18 cellular contexts compared by ENCODE assay signal in genomic region chr12:132472386-132472785, GRCh38. TPM values are rescaled to one million over a fixed set of nuclear protein-coding genes. Genes with fewer than 3 reads are reported as not detected.
DNase-seq lines count a peak whose midpoint lies in the region; ATAC-seq and TF ChIP-seq lines count a peak whose summit lies in the region.
"Had no signal": no experiment of that assay in that cellular context is flagged by ENCODE, and none has a peak within 500 bp of the region (broad histone marks: within the 10 kb centered on the region; RNA-seq: fewer than 3 reads in every experiment).

No MANE protein-coding gene starts in this region.

- H3K4me3 Mint-ChIP-seq in effector memory CD8-positive, alpha-beta T cell, result peak overlapping the region; percentile 65 to 71
- H3K4me3 Mint-ChIP-seq in stimulated activated memory B cell treated with anti-CD40 and anti-IgM and Interleukin-4, amounts not matched to agents 10 μg/mL and 1 μg/mL and 100 μg/mL, for 72 hours, result no peak overlapping the region
- H3K4me3 Mint-ChIP-seq in MCF 10A (ENCODE audit: unreplicated experiment), result no peak overlapping the region
- H3K4me3 Mint-ChIP-seq: brain had no signal

- H3K9me3 ChIP-seq in heart right ventricle, result no peaks in the 10 kb centered on the region
- H3K9me3 ChIP-seq in MG63, result no peaks in the 10 kb centered on the region

- ATAC-seq in Right ventricle myocardium superior (ENCODE audit: poor library complexity) (no peak), heart right ventricle (no peak)
- no peak for ATAC-seq in effector memory CD8-positive, alpha-beta T cell (replicated peaks)
- ATAC-seq in stimulated activated memory B cell treated with anti-CD40 and anti-IgM and Interleukin-4, amounts not matched to agents 10 μg/mL and 1 μg/mL and 100 μg/mL, for 72 hours, result no peak
- ATAC-seq: left colon had no signal

- H3K27me3 ChIP-seq in heart right ventricle (peaks cover 0 to 19% (median 10%) of the 10 kb centered on the region in 7 donors), MG63 (no peaks in the 10 kb centered on the region)

- no TSS peak for BruUV-seq in MCF 10A (replicated peaks; lab: Mats Ljungman, UMichigan)

- intact Hi-C loops in Right ventricle myocardium superior (cut with DNase I) (no loop called here), heart right ventricle (cut with DNase I) (no loop called here), MCF 10A (cut with micrococcal nuclease) (no loop called here)

- H3K36me3 Mint-ChIP-seq in effector memory CD8-positive, alpha-beta T cell (ENCODE audit: insufficient read depth), result peaks cover 36% of the 10 kb centered on the region
- H3K36me3 Mint-ChIP-seq in stimulated activated memory B cell treated with anti-CD40 and anti-IgM and Interleukin-4, amounts not matched to agents 10 μg/mL and 1 μg/mL and 100 μg/mL, for 72 hours, result no peaks in the 10 kb centered on the region
- no peaks in the 10 kb centered on the region for H3K36me3 Mint-ChIP-seq in MCF 10A (ENCODE audit: insufficient read depth, unreplicated experiment)

- POLR2A ChIA-PET in MCF 10A (lab: Yijun Ruan, JAX), result no interaction called here

- CTCF ChIA-PET in MCF 10A (lab: Yijun Ruan, JAX), result no interaction called here

- no peak overlapping the region for H3K27ac ChIP-seq in heart right ventricle

- H3K27me3 Mint-ChIP-seq in effector memory CD8-positive, alpha-beta T cell, result peaks cover 0 to 10% of the 10 kb centered on the region in 2 donors
- H3K27me3 Mint-ChIP-seq in stimulated activated memory B cell treated with anti-CD40 and anti-IgM and Interleukin-4, amounts not matched to agents 10 μg/mL and 1 μg/mL and 100 μg/mL, for 72 hours, result no peaks in the 10 kb centered on the region
- H3K27me3 Mint-ChIP-seq in MCF 10A (ENCODE audit: insufficient read depth, unreplicated experiment), result peaks cover 14% of the 10 kb centered on the region

- peak overlapping the region in 1 of 2 donors; percentile 66 for H3K27ac Mint-ChIP-seq in effector memory CD8-positive, alpha-beta T cell
- peak overlapping the region; percentile 85 for H3K27ac Mint-ChIP-seq in stimulated activated memory B cell treated with anti-CD40 and anti-IgM and Interleukin-4, amounts not matched to agents 10 μg/mL and 1 μg/mL and 100 μg/mL, for 72 hours
- H3K27ac Mint-ChIP-seq in MCF 10A (ENCODE audit: low read depth, unreplicated experiment), result no peak overlapping the region
- H3K27ac Mint-ChIP-seq: brain had no signal

- H3K36me3 ChIP-seq in heart right ventricle (no peaks in the 10 kb centered on the region), MG63 (peaks cover 7% of the 10 kb centered on the region)

- TF ChIP-seq CTCF in heart right ventricle (IDR thresholded peaks at IDR 0.05) (no peak), MCF 10A (IDR thresholded peaks at IDR 0.05; ENCODE audit: unreplicated experiment) (no peak)

- peaks cover 0 to 11% (median 0%) of the 10 kb centered on the region in 9 donors for H3K4me1 ChIP-seq in heart right ventricle

- H3K9me3 Mint-ChIP-seq in effector memory CD8-positive, alpha-beta T cell, result no peaks in the 10 kb centered on the region
- peaks cover 5% of the 10 kb centered on the region for H3K9me3 Mint-ChIP-seq in stimulated activated memory B cell treated with anti-CD40 and anti-IgM and Interleukin-4, amounts not matched to agents 10 μg/mL and 1 μg/mL and 100 μg/mL, for 72 hours
- H3K9me3 Mint-ChIP-seq in MCF 10A (ENCODE audit: unreplicated experiment), result no peaks in the 10 kb centered on the region

- H3K4me1 Mint-ChIP-seq in effector memory CD8-positive, alpha-beta T cell (ENCODE audit: low read depth in 2 of 2), result peaks cover 34 to 36% of the 10 kb centered on the region in 2 donors
- H3K4me1 Mint-ChIP-seq in stimulated activated memory B cell treated with anti-CD40 and anti-IgM and Interleukin-4, amounts not matched to agents 10 μg/mL and 1 μg/mL and 100 μg/mL, for 72 hours, result peaks cover 70% of the 10 kb centered on the region
- H3K4me1 Mint-ChIP-seq in MCF 10A (ENCODE audit: insufficient read depth, unreplicated experiment), result peaks cover 7% of the 10 kb centered on the region

- H3K4me3 ChIP-seq in heart right ventricle (no peak overlapping the region), MG63 (peak overlapping the region; percentile 55)

- 81 to 86% methylated on average over 15 of the region's 15 CpGs for WGBS in heart right ventricle, 2 donors

- DNase-seq in Right ventricle myocardium superior, result peak; percentile 27
- DNase-seq in heart right ventricle, result no peak
- DNase-seq in MG63, result peak; percentile 28
- DNase-seq in effector memory CD8-positive, alpha-beta T cell, result no peak
- DNase-seq in NCI-H1694 treated with DMSO at 0.1 percent for 48 hours (lab: John Stamatoyannopoulos, UW), result no peak
- no peak for DNase-seq in MCF 10A (ENCODE audit: unreplicated experiment)
- no peak for DNase-seq in NCI-H1930 (lab: John Stamatoyannopoulos, UW)
- DNase-seq: activated effector memory CD4-positive, alpha-beta T cell treated with Interleukin-2 at 50 U/mL for 16 hours; cortex of kidney; DMS 273 treated with DMSO at 0.1 percent for 48 hours; foreskin fibroblast; GOT3; left colon; NCI-H187 treated with DMSO at 0.1 percent for 48 hours; NCI-H524 treated with DMSO at 0.1 percent for 48 hours; stimulated activated CD4-positive, alpha-beta T cell treated with anti-CD3 and anti-CD28 coated beads, Interleukin-2, amount 100 ng/mL, for 48 hours had no signal

RNA-seq across cellular contexts. Expression of gene FBRSL1, which starts 17.6 kb away (rescaled TPM):
- 58.6 TPM for total RNA-seq in Right ventricle myocardium superior
- total RNA-seq in heart right ventricle, result 10 to 100 TPM; 42.3 to 90.6 (median 48.0) TPM
- 10 to 100 TPM; 28.1 to 39.9 TPM for polyA plus RNA-seq in heart right ventricle
- 10.7 and 12.7 TPM in 2 replicates for total RNA-seq in MG63 (2014; rRNA removed; shearing (Covaris generic); ENCODE audit: low replicate concordance)
- total RNA-seq in MCF 10A (2022), result 47.4 and 48.8 TPM in 2 replicates

Comparison
In these comparisons a context has a peak if more than half of its experiments do, and no peak if none do; other contexts are left out.
1. DNase-seq: peak in Right ventricle myocardium superior (single experiment) and MG63 (single experiment); none in heart right ventricle (0 of 2), effector memory CD8-positive, alpha-beta T cell (0 of 3), NCI-H1694 treated with DMSO at 0.1 percent for 48 hours (single experiment), MCF 10A (single experiment) and NCI-H1930 (0 of 2).
2. H3K4me3 Mint-ChIP-seq: peak in effector memory CD8-positive, alpha-beta T cell (2 of 2); none in stimulated activated memory B cell treated with anti-CD40 and anti-IgM and Interleukin-4, amounts not matched to agents 10 μg/mL and 1 μg/mL and 100 μg/mL, for 72 hours (single experiment) and MCF 10A (single experiment).